Comparison of ENCODE assay signal across 9 cellular contexts in genomic region chr2:230472619-230473018, GRCh38. TPM values are rescaled to one million over a fixed set of nuclear protein-coding genes. Genes with fewer than 3 reads are reported as not detected.
DNase-seq lines count a peak whose midpoint lies in the region; ATAC-seq and TF ChIP-seq lines count a peak whose summit lies in the region.
"Had no signal": no experiment of that assay in that cellular context is flagged by ENCODE, and none has a peak within 500 bp of the region (broad histone marks: within the 10 kb centered on the region; RNA-seq: fewer than 3 reads in every experiment).

No MANE protein-coding gene starts in this region.

- peak in 2 of 10 experiments; percentile 4 to 15 for DNase-seq in CD4-positive, alpha-beta T cell
- DNase-seq in HPDE6-E6E7 (ENCODE audit: extremely low spot score): peak; percentile 74
- DNase-seq in activated T-helper 1 cell treated with anti-CD3 and anti-CD28 coated beads, Interleukin-12 subunit alpha, Interleukin-12 subunit beta, Interleukin-2, Interleukin-4 antibody, amounts not matched to agents 30 ng/mL and 10 ng/mL and 1 ng/mL, durations not matched to agents 14 hours and 24 hours and 36 hours (ENCODE audit: low spot score): peak; percentile 11
- DNase-seq in naive thymus-derived CD4-positive, alpha-beta T cell: peak in 1 of 9 donors; percentile 39
- no peak for DNase-seq in NCI-H2171 treated with DMSO at 0.1 percent for 48 hours (lab: John Stamatoyannopoulos, UW)
- DNase-seq in smooth muscle cell (lab: John Stamatoyannopoulos, UW; ENCODE audit: unreplicated experiment): no peak
- DNase-seq in HT-29 (ENCODE audit: low spot score): no peak
- DNase-seq: NCI-H2171 had no signal

- H3K9me3 Mint-ChIP-seq in CD4-positive, alpha-beta T cell: peaks cover 3% of the 10 kb centered on the region
- peaks cover 11% of the 10 kb centered on the region for H3K9me3 Mint-ChIP-seq in activated T-helper 1 cell treated with anti-CD3 and anti-CD28 coated beads, Interleukin-12 subunit alpha, Interleukin-12 subunit beta, Interleukin-2, Interleukin-4 antibody, amounts not matched to agents 30 ng/mL and 10 ng/mL and 1 ng/mL, durations not matched to agents 14 hours and 24 hours and 36 hours
- H3K9me3 Mint-ChIP-seq in naive thymus-derived CD4-positive, alpha-beta T cell: peaks cover 0 to 10% (median 0%) of the 10 kb centered on the region in 11 donors

- H3K9ac ChIP-seq in smooth muscle cell (ENCODE audit: low read depth): no peak overlapping the region

- no peaks in the 10 kb centered on the region for H3K27me3 ChIP-seq in CD4-positive, alpha-beta T cell (ENCODE audit: control insufficient read depth, insufficient read depth, low read length)
- H3K27me3 ChIP-seq in naive thymus-derived CD4-positive, alpha-beta T cell (ENCODE audit: control insufficient read depth in 2 of 2, insufficient read depth in 2 of 2, low read length in 2 of 2): no peaks in the 10 kb centered on the region
- H3K27me3 ChIP-seq in smooth muscle cell (ENCODE audit: low read depth): no peaks in the 10 kb centered on the region

- peak overlapping the region; percentile 27 for H3K27ac ChIP-seq in CD4-positive, alpha-beta T cell (ENCODE audit: low read depth, low read length)
- H3K27ac ChIP-seq in naive thymus-derived CD4-positive, alpha-beta T cell (ENCODE audit: low read depth, low read length): peak overlapping the region; percentile 48
- no peak overlapping the region for H3K27ac ChIP-seq in smooth muscle cell (ENCODE audit: low read depth)

- intact Hi-C loops in CD4-positive, alpha-beta T cell (cut with DNase I, micrococcal nuclease): loop anchor here in 1 of 2 experiments (10.0 kb wide), 1 partner anchor 142 kb away; no protein-coding TSS in a partner anchor
- intact Hi-C loops in activated T-helper 1 cell treated with anti-CD3 and anti-CD28 coated beads, Interleukin-12 subunit alpha, Interleukin-12 subunit beta, Interleukin-2, Interleukin-4 antibody, amounts not matched to agents 30 ng/mL and 10 ng/mL and 1 ng/mL, durations not matched to agents 14 hours and 24 hours and 36 hours (cut with micrococcal nuclease): loop anchor here (1.0 to 2.0 kb wide), 4 partner anchors 24 to 139 kb away; partner anchors contain the start of gene SP100
- intact Hi-C loops in naive thymus-derived CD4-positive, alpha-beta T cell (cut with micrococcal nuclease): loop anchor here (2.0 to 10.0 kb wide), 5 partner anchors 16 to 322 kb away; partner anchors contain the start of gene SP100 (in 1 of the 2)

- no peaks in the 10 kb centered on the region for H3K27me3 Mint-ChIP-seq in CD4-positive, alpha-beta T cell
- no peaks in the 10 kb centered on the region for H3K27me3 Mint-ChIP-seq in activated T-helper 1 cell treated with anti-CD3 and anti-CD28 coated beads, Interleukin-12 subunit alpha, Interleukin-12 subunit beta, Interleukin-2, Interleukin-4 antibody, amounts not matched to agents 30 ng/mL and 10 ng/mL and 1 ng/mL, durations not matched to agents 14 hours and 24 hours and 36 hours (ENCODE audit: insufficient read depth)
- no peaks in the 10 kb centered on the region for H3K27me3 Mint-ChIP-seq in naive thymus-derived CD4-positive, alpha-beta T cell

- H3K4me3 Mint-ChIP-seq in CD4-positive, alpha-beta T cell: no peak overlapping the region
- H3K4me3 Mint-ChIP-seq in activated T-helper 1 cell treated with anti-CD3 and anti-CD28 coated beads, Interleukin-12 subunit alpha, Interleukin-12 subunit beta, Interleukin-2, Interleukin-4 antibody, amounts not matched to agents 30 ng/mL and 10 ng/mL and 1 ng/mL, durations not matched to agents 14 hours and 24 hours and 36 hours: peak overlapping the region; percentile 1
- peak overlapping the region in 8 of 10 donors; percentile 12 to 62 (median 30) for H3K4me3 Mint-ChIP-seq in naive thymus-derived CD4-positive, alpha-beta T cell

- ATAC-seq in CD4-positive, alpha-beta T cell (ENCODE audit: poor library complexity): peak; percentile 30
- ATAC-seq in naive thymus-derived CD4-positive, alpha-beta T cell: peak; percentile 74
- ATAC-seq in GM18519 (IDR thresholded peaks at IDR 0.05; ENCODE audit: low FRiP score, unreplicated experiment): no peak

- H3K4me1 Mint-ChIP-seq in CD4-positive, alpha-beta T cell (ENCODE audit: low read depth): peaks cover 47% of the 10 kb centered on the region
- H3K4me1 Mint-ChIP-seq in activated T-helper 1 cell treated with anti-CD3 and anti-CD28 coated beads, Interleukin-12 subunit alpha, Interleukin-12 subunit beta, Interleukin-2, Interleukin-4 antibody, amounts not matched to agents 30 ng/mL and 10 ng/mL and 1 ng/mL, durations not matched to agents 14 hours and 24 hours and 36 hours (ENCODE audit: low read depth): peaks cover 48% of the 10 kb centered on the region
- peaks cover 22 to 60% (median 52%) of the 10 kb centered on the region in 7 donors for H3K4me1 Mint-ChIP-seq in naive thymus-derived CD4-positive, alpha-beta T cell

- CTCF ChIA-PET in CD4-positive, alpha-beta T cell (lab: Charles Lee): no interaction called here
- CTCF ChIA-PET in naive thymus-derived CD4-positive, alpha-beta T cell (lab: Charles Lee): no interaction called here

- peaks cover 10 to 24% of the 10 kb centered on the region in 2 donors for H3K4me1 ChIP-seq in naive thymus-derived CD4-positive, alpha-beta T cell (ENCODE audit: control insufficient read depth in 2 of 2, insufficient read depth in 2 of 2, low read length in 2 of 2)
- no peaks in the 10 kb centered on the region for H3K4me1 ChIP-seq in smooth muscle cell (ENCODE audit: low read depth)

- no peaks in the 10 kb centered on the region for H4K20me1 ChIP-seq in smooth muscle cell (ENCODE audit: low read depth)

- H3K36me3 ChIP-seq in naive thymus-derived CD4-positive, alpha-beta T cell (ENCODE audit: control insufficient read depth in 2 of 3, insufficient read depth in 3 of 3, low read length in 3 of 3): peaks cover 5 to 41% (median 19%) of the 10 kb centered on the region in 3 experiments
- H3K36me3 ChIP-seq in smooth muscle cell (ENCODE audit: low read depth): no peaks in the 10 kb centered on the region

- H3K27ac Mint-ChIP-seq in CD4-positive, alpha-beta T cell: peak overlapping the region; percentile 80
- H3K27ac Mint-ChIP-seq in activated T-helper 1 cell treated with anti-CD3 and anti-CD28 coated beads, Interleukin-12 subunit alpha, Interleukin-12 subunit beta, Interleukin-2, Interleukin-4 antibody, amounts not matched to agents 30 ng/mL and 10 ng/mL and 1 ng/mL, durations not matched to agents 14 hours and 24 hours and 36 hours: peak overlapping the region; percentile 85
- peak overlapping the region; percentile 45 to 92 (median 83) for H3K27ac Mint-ChIP-seq in naive thymus-derived CD4-positive, alpha-beta T cell

- no peak for TF ChIP-seq CTCF in CD4-positive, alpha-beta T cell (IDR thresholded peaks at IDR 0.05)
- TF ChIP-seq CTCF in smooth muscle cell (IDR thresholded peaks at IDR 0.05; ENCODE audit: borderline replicate concordance, insufficient read depth, poor library complexity, severe bottlenecking): no peak

- no peaks in the 10 kb centered on the region for H3K9me3 ChIP-seq in CD4-positive, alpha-beta T cell (ENCODE audit: control insufficient read depth, low read length)
- no peaks in the 10 kb centered on the region for H3K9me3 ChIP-seq in naive thymus-derived CD4-positive, alpha-beta T cell (ENCODE audit: control insufficient read depth in 2 of 3, low read length in 3 of 3)
- H3K9me3 ChIP-seq in smooth muscle cell (replicated peaks; ENCODE audit: low read depth): no peaks in the 10 kb centered on the region

- H3K36me3 Mint-ChIP-seq in CD4-positive, alpha-beta T cell (ENCODE audit: low read depth): peaks cover 97% of the 10 kb centered on the region
- peaks cover 68% of the 10 kb centered on the region for H3K36me3 Mint-ChIP-seq in activated T-helper 1 cell treated with anti-CD3 and anti-CD28 coated beads, Interleukin-12 subunit alpha, Interleukin-12 subunit beta, Interleukin-2, Interleukin-4 antibody, amounts not matched to agents 30 ng/mL and 10 ng/mL and 1 ng/mL, durations not matched to agents 14 hours and 24 hours and 36 hours (ENCODE audit: low read depth)
- H3K36me3 Mint-ChIP-seq in naive thymus-derived CD4-positive, alpha-beta T cell: peaks cover 19 to 70% (median 64%) of the 10 kb centered on the region in 5 donors

- no peak overlapping the region for H2AFZ ChIP-seq in smooth muscle cell (ENCODE audit: low read depth)

- POLR2A ChIA-PET in CD4-positive, alpha-beta T cell (lab: Charles Lee): interaction anchor here (1.1 to 1.2 kb wide), 2 partner anchors 21 to 138 kb away, joined by 3 read pairs; no protein-coding TSS in a partner anchor
- POLR2A ChIA-PET in naive thymus-derived CD4-positive, alpha-beta T cell (lab: Charles Lee): interaction anchor here (0.6 kb wide), 1 partner anchor 11 kb away, joined by 3 read pairs; no protein-coding TSS in a partner anchor

- no peak overlapping the region for H3K4me3 ChIP-seq in naive thymus-derived CD4-positive, alpha-beta T cell (ENCODE audit: low read length)
- H3K4me3 ChIP-seq in smooth muscle cell: no peak overlapping the region

- H3K79me2 ChIP-seq in smooth muscle cell (ENCODE audit: low read depth): no peaks in the 10 kb centered on the region

- H3F3A ChIP-seq in smooth muscle cell (ENCODE audit: low read depth): no peaks in the 10 kb centered on the region

- no peak overlapping the region for H3K4me2 ChIP-seq in smooth muscle cell

RNA-seq across cellular contexts. Expression of gene SP100, which starts 56.6 kb away (rescaled TPM):
- total RNA-seq in CD4-positive, alpha-beta T cell: 100 to 1,000 TPM; 242 to 243 TPM
- 161 and 171 TPM in 2 replicates for total RNA-seq in activated T-helper 1 cell treated with anti-CD3 and anti-CD28 coated beads, Interleukin-12 subunit alpha, Interleukin-12 subunit beta, Interleukin-2, Interleukin-4 antibody, amounts not matched to agents 30 ng/mL and 10 ng/mL and 1 ng/mL, durations not matched to agents 14 hours and 24 hours and 36 hours
- 100 to 1,000 TPM; 203 to 391 (median 214) TPM for total RNA-seq in naive thymus-derived CD4-positive, alpha-beta T cell
- polyA plus RNA-seq in naive thymus-derived CD4-positive, alpha-beta T cell: 100 to 1,000 TPM; 103 to 191 TPM
- 14.6 and 15.5 TPM in 2 replicates for total RNA-seq in smooth muscle cell
- polyA plus RNA-seq in smooth muscle cell: 9.5 and 14.7 TPM in 2 replicates
- total RNA-seq in HT-29 (2014; rRNA removed; shearing (Covaris generic)): 23.6 and 28.4 TPM in 2 replicates

Comparison
In these comparisons a context has a peak if more than half of its experiments do, and no peak if none do; other contexts are left out.
1. DNase-seq: peak in HPDE6-E6E7 (single experiment) and activated T-helper 1 cell treated with anti-CD3 and anti-CD28 coated beads, Interleukin-12 subunit alpha, Interleukin-12 subunit beta, Interleukin-2, Interleukin-4 antibody, amounts not matched to agents 30 ng/mL and 10 ng/mL and 1 ng/mL, durations not matched to agents 14 hours and 24 hours and 36 hours (single experiment); none in NCI-H2171 treated with DMSO at 0.1 percent for 48 hours (single experiment), smooth muscle cell (single experiment) and HT-29 (single experiment).
2. Peak in every context shown above with its lines, with median percentiles within 50 percentile points of each other: H3K27ac Mint-ChIP-seq.